In the genomic region with DNA sequence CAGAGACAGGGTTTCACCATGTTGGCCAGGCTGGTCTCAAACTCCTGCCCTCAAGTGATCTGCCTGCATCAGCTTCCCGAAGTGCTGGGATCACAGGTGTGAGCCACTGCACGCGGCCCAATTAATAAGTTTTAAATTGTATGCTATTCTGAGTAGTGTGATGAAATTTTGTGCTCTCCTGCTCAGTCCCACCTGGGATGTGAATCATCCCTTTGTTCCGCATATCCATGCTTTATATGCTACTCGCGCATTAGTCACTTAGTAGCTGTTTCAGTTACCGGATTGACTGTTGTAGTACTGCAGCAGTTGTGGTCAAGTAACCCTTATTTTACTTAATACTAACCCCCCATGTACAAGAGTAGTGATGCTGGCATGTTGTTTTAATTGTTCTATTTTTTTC, we compare ENCODE assay signal across 14 cellular contexts. TPM values are rescaled to one million over a fixed set of nuclear protein-coding genes. Genes with fewer than 3 reads are reported as not detected.
A peak's percentile ranks its signal among the peaks of the same experiment; 100 is the strongest.
DNase-seq lines count a peak whose midpoint lies in the region; ATAC-seq and TF ChIP-seq lines count a peak whose summit lies in the region.
"Had no signal": no experiment of that assay in that cellular context is flagged by ENCODE, and none has a peak within 500 bp of the region (broad histone marks: within the 10 kb centered on the region; RNA-seq: fewer than 3 reads in every experiment).

No MANE protein-coding gene starts in this region.

- WGBS in psoas muscle, 3 donors: 83 to 84% (median 84%) methylated on average over 7 of the region's 7 CpGs

- H3K36me3 Mint-ChIP-seq in chondrocyte (ENCODE audit: low read depth): peaks cover under 1% of the 10 kb centered on the region

- no peaks in the 10 kb centered on the region for H3K27me3 ChIP-seq in psoas muscle (ENCODE audit: insufficient read depth in 3 of 3, low read length in 2 of 3)
- H3K27me3 ChIP-seq: hepatocyte had no signal

- DNase-seq in GM04504 (ENCODE audit: low read depth): peak; percentile 28
- peak; percentile 57 for DNase-seq in MV-4-11 (lab: John Stamatoyannopoulos, UW)
- no peak for DNase-seq in chondrocyte (ENCODE audit: low spot score)
- no peak for DNase-seq in psoas muscle
- no peak for DNase-seq in mucosa of gallbladder (ENCODE audit: low spot score)
- DNase-seq in ureter (ENCODE audit: low spot score): no peak
- DNase-seq: activated T-cell treated with anti-CD3 and anti-CD28 coated beads for 4 hours; H9; NCI-H1436 treated with DMSO at 0.1 percent for 48 hours; stimulated activated CD4-positive, alpha-beta T cell treated with anti-CD3 and anti-CD28 coated beads, Interleukin-12 subunit alpha, Interleukin-12 subunit beta, amount 100 ng/mL, for 4 hours; T-helper 9 cell had no signal

- ATAC-seq in psoas muscle: peak; percentile 44 to 74 (median 62)
- ATAC-seq in GM18517 (IDR thresholded peaks at IDR 0.05; ENCODE audit: unreplicated experiment): no peak
- ATAC-seq: stimulated activated memory B cell treated with anti-CD40 and anti-IgM and Interleukin-4, amounts not matched to agents 10 μg/mL and 1 μg/mL and 100 μg/mL, for 72 hours had no signal

- no peak overlapping the region for H3K4me3 Mint-ChIP-seq in chondrocyte (ENCODE audit: unreplicated experiment)
- H3K4me3 Mint-ChIP-seq: H9; stimulated activated memory B cell treated with anti-CD40 and anti-IgM and Interleukin-4, amounts not matched to agents 10 μg/mL and 1 μg/mL and 100 μg/mL, for 72 hours had no signal

- no peaks in the 10 kb centered on the region for H3K4me1 Mint-ChIP-seq in chondrocyte (ENCODE audit: low read depth)
- H3K4me1 Mint-ChIP-seq: H9; stimulated activated memory B cell treated with anti-CD40 and anti-IgM and Interleukin-4, amounts not matched to agents 10 μg/mL and 1 μg/mL and 100 μg/mL, for 72 hours had no signal

- H3K27ac Mint-ChIP-seq in chondrocyte (ENCODE audit: unreplicated experiment): peak overlapping the region; percentile 12
- H3K27ac Mint-ChIP-seq: H9; stimulated activated memory B cell treated with anti-CD40 and anti-IgM and Interleukin-4, amounts not matched to agents 10 μg/mL and 1 μg/mL and 100 μg/mL, for 72 hours had no signal

- H3K4me3 ChIP-seq in psoas muscle: no peak overlapping the region
- H3K4me3 ChIP-seq: hepatocyte had no signal

- no peaks in the 10 kb centered on the region for H3K9me3 ChIP-seq in psoas muscle

- no peaks in the 10 kb centered on the region for H3K27me3 Mint-ChIP-seq in chondrocyte (ENCODE audit: low read depth)
- H3K27me3 Mint-ChIP-seq: stimulated activated memory B cell treated with anti-CD40 and anti-IgM and Interleukin-4, amounts not matched to agents 10 μg/mL and 1 μg/mL and 100 μg/mL, for 72 hours had no signal

- intact Hi-C loops in psoas muscle (cut with DNase I): no loop called here

- H3K4me1 ChIP-seq in psoas muscle: no peaks in the 10 kb centered on the region

- H3K9me3 Mint-ChIP-seq in chondrocyte (ENCODE audit: low read depth): peaks cover 2% of the 10 kb centered on the region

- no peak for TF ChIP-seq CTCF in chondrocyte (IDR thresholded peaks at IDR 0.05)
- TF ChIP-seq CTCF in psoas muscle (IDR thresholded peaks at IDR 0.05): no peak

- no peaks in the 10 kb centered on the region for H3K36me3 ChIP-seq in psoas muscle (ENCODE audit: insufficient read depth in 1 of 2, low read depth in 1 of 2)

- no peak overlapping the region for H3K27ac ChIP-seq in psoas muscle
- H3K27ac ChIP-seq: hepatocyte had no signal

RNA-seq across cellular contexts. Expression of gene OIT3, which starts 47.3 kb away (rescaled TPM):
- total RNA-seq in chondrocyte (0.17 to 0.36 TPM (median 0.34 TPM) in 3 replicates), psoas muscle (not detected), mucosa of gallbladder (0.40 TPM), ureter (0.23 TPM)
- under 1 TPM; 0.03 to 0.04 (median 0.04) TPM for polyA plus RNA-seq in psoas muscle
- total RNA-seq: H9, hepatocyte had no signal

Comparison
In these comparisons a context has a peak if more than half of its experiments do, and no peak if none do; other contexts are left out.
1. DNase-seq: peak in GM04504 (single experiment) and MV-4-11 (single experiment); none in chondrocyte (single experiment), psoas muscle (0 of 2), mucosa of gallbladder (single experiment) and ureter (single experiment).